8 cellular contexts compared by ENCODE assay signal in the genomic region with DNA sequence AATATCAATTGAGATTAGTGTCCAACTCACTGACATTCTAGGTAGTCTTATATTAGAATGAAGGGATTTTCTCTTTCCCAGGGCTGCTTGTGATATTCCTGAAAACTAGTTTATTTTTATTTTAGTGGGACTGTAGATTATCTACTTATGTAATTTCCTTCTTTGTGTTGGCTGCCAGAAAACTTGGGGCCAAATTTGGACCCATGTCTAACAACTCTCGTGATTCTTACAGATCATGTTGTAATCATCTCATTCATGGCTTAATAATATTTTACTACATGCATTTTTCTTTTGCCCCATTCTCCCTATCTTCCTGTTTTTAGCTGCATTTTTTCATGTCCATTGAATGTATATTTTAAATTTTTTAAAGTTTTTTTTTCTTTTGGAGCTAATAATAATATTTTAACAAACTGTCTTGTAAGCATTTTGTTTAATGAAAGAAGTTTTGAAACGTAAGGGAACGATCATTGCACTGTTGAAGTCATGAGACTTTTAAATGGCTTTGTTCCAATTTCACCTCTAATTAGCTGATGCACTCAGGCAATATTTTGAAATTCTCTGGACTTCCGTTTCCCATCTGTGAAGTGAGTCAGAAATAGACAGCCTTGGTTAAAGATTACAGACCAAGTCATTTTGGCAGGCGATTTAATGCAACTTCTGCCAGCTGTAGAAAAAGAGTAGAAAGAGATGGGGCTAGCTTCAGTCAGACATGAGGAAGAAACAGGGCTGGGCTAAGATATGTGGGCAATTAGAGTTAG. TPM values are rescaled to one million over a fixed set of nuclear protein-coding genes. Genes with fewer than 3 reads are reported as not detected.
DNase-seq lines count a peak whose midpoint lies in the region; ATAC-seq and TF ChIP-seq lines count a peak whose summit lies in the region.

No MANE protein-coding gene starts in this region.

- H3K4me3 ChIP-seq in astrocyte of the spinal cord (ENCODE audit: low read depth, low read length): no peak overlapping the region
- H3K4me3 ChIP-seq in skeletal muscle cell (ENCODE audit: low read depth, low read length): no peak overlapping the region

- ATAC-seq in GM19351 (IDR thresholded peaks at IDR 0.05; ENCODE audit: unreplicated experiment) (peak; percentile 48), HG03432 (IDR thresholded peaks at IDR 0.05; ENCODE audit: unreplicated experiment) (peak; percentile 90), HG03097 (IDR thresholded peaks at IDR 0.05; ENCODE audit: low FRiP score, unreplicated experiment) (no peak)
- ATAC-seq in activated CD4-positive, CD25-positive, alpha-beta regulatory T cell treated with anti-CD3 and anti-CD28 coated beads, Interleukin-2, amount 50 U/mL, for 24 hours: no peak

- peaks cover 2% of the 10 kb centered on the region for H3K9me3 Mint-ChIP-seq in activated naive CD8-positive, alpha-beta T cell treated with anti-CD3 and anti-CD28 coated beads for 36 hours
- peaks cover 15% of the 10 kb centered on the region for H3K9me3 Mint-ChIP-seq in progenitor cell of endocrine pancreas (ENCODE audit: low read depth)

- in situ Hi-C loops in astrocyte of the spinal cord (cut with HindIII; ENCODE audit: low sequenced_read_pairs): no loop called here

- H3K27ac Mint-ChIP-seq in activated naive CD8-positive, alpha-beta T cell treated with anti-CD3 and anti-CD28 coated beads for 36 hours: no peak overlapping the region
- H3K27ac Mint-ChIP-seq in progenitor cell of endocrine pancreas: no peak overlapping the region

- H3K27me3 Mint-ChIP-seq in activated naive CD8-positive, alpha-beta T cell treated with anti-CD3 and anti-CD28 coated beads for 36 hours: peaks cover 25% of the 10 kb centered on the region
- H3K27me3 Mint-ChIP-seq in progenitor cell of endocrine pancreas: no peaks in the 10 kb centered on the region

- no peak overlapping the region for H3K4me3 Mint-ChIP-seq in activated naive CD8-positive, alpha-beta T cell treated with anti-CD3 and anti-CD28 coated beads for 36 hours
- H3K4me3 Mint-ChIP-seq in progenitor cell of endocrine pancreas (ENCODE audit: low read depth): no peak overlapping the region

- H3K36me3 Mint-ChIP-seq in activated naive CD8-positive, alpha-beta T cell treated with anti-CD3 and anti-CD28 coated beads for 36 hours: no peaks in the 10 kb centered on the region
- no peaks in the 10 kb centered on the region for H3K36me3 Mint-ChIP-seq in progenitor cell of endocrine pancreas (ENCODE audit: insufficient read depth)

- DNase-seq in astrocyte of the spinal cord (ENCODE audit: low read depth, low spot score) (peak; percentile 82), skeletal muscle cell (ENCODE audit: low read depth) (peak; percentile 73), progenitor cell of endocrine pancreas (ENCODE audit: low spot score, unreplicated experiment) (no peak)
- DNase-seq in activated naive CD8-positive, alpha-beta T cell treated with anti-CD3 and anti-CD28 coated beads for 36 hours: no peak

- TF ChIP-seq CTCF in astrocyte of the spinal cord (IDR thresholded peaks at IDR 0.05; ENCODE audit: low read depth, low read length) (no peak), progenitor cell of endocrine pancreas (IDR thresholded peaks at IDR 0.05; ENCODE audit: unreplicated experiment) (no peak)

- no peaks in the 10 kb centered on the region for H3K4me1 Mint-ChIP-seq in activated naive CD8-positive, alpha-beta T cell treated with anti-CD3 and anti-CD28 coated beads for 36 hours
- H3K4me1 Mint-ChIP-seq in progenitor cell of endocrine pancreas (ENCODE audit: low read depth): peaks cover 18% of the 10 kb centered on the region

RNA-seq across cellular contexts. Expression of a gene that starts 14.3 kb away (rescaled TPM):
- total RNA-seq in activated naive CD8-positive, alpha-beta T cell treated with anti-CD3 and anti-CD28 coated beads for 36 hours: under 1 TPM; 0.16 to 0.18 TPM
- total RNA-seq in progenitor cell of endocrine pancreas: 0.46 and 1.00 TPM in 2 replicates

RNA-seq across cellular contexts. Expression of a gene that starts 23.1 kb away (rescaled TPM):
- total RNA-seq in activated naive CD8-positive, alpha-beta T cell treated with anti-CD3 and anti-CD28 coated beads for 36 hours: not detected
- not detected in 2 replicates for total RNA-seq in progenitor cell of endocrine pancreas

Comparison
In these comparisons a context has a peak if more than half of its experiments do, and no peak if none do; other contexts are left out.
1. ATAC-seq: peak in GM19351 (single experiment) and HG03432 (single experiment); none in HG03097 (single experiment) and activated CD4-positive, CD25-positive, alpha-beta regulatory T cell treated with anti-CD3 and anti-CD28 coated beads, Interleukin-2, amount 50 U/mL, for 24 hours (0 of 2).
2. DNase-seq: peak in astrocyte of the spinal cord (single experiment) and skeletal muscle cell (single experiment); none in activated naive CD8-positive, alpha-beta T cell treated with anti-CD3 and anti-CD28 coated beads for 36 hours (single experiment) and progenitor cell of endocrine pancreas (single experiment).